1 cellular context compared by ENCODE assay signal in genomic region chr7:22647451-22648257, GRCh38.
TF ChIP-seq lines count a peak whose summit lies in the region.

No MANE protein-coding gene starts in this region.

TF ChIP-seq in K562, 482 proteins besides CTCF, POLR2A, EP300 and RAD21 (continued from another document and continues in another):
- TF ChIP-seq CHD7 (IDR thresholded peaks at IDR 0.05; ENCODE audit: low read depth, low read length) (no peak), ZBTB9 (CRISPR knock-in tag; IDR thresholded peaks at IDR 0.05) (no peak), NONO (IDR thresholded peaks at IDR 0.05; ENCODE audit: low read depth in 2 of 2, low read length in 1 of 2) (no peak), HDAC1 (IDR thresholded peaks at IDR 0.05) (peak in 1 of 2 experiments; percentile 56; a peak in 1 of 4 replicates), MYBL2 (IDR thresholded peaks at IDR 0.05; ENCODE audit: low read depth) (no peak), MYBL2 (CRISPR knock-in tag; IDR thresholded peaks at IDR 0.05; ENCODE audit: borderline replicate concordance) (no peak), RNF219 (CRISPR knock-in tag; IDR thresholded peaks at IDR 0.05) (no peak), HLTF (IDR thresholded peaks at IDR 0.05) (no peak), RHOXF2B (CRISPR knock-in tag; conservative IDR thresholded peaks at IDR 0.05) (no peak), SMAD1 (IDR thresholded peaks at IDR 0.05; ENCODE audit: low read depth, low read length, partially characterized antibody) (no peak), NEUROD1 (IDR thresholded peaks at IDR 0.05; ENCODE audit: borderline replicate concordance, low read depth, low read length, partially characterized antibody) (peak; percentile 51), RBM25 (IDR thresholded peaks at IDR 0.05; ENCODE audit: low read depth, low read length, severe bottlenecking) (no peak), ZNF639 (CRISPR knock-in tag; conservative IDR thresholded peaks at IDR 0.05 in 1 of 2, IDR thresholded peaks at IDR 0.05 in 1 of 2) (0 out of 4 replicates have a peak, but pooled peaks of 1 of the 2 experiments have one; percentile 9), RB1 (IDR thresholded peaks at IDR 0.05; ENCODE audit: low read depth) (no peak), ZNF778 (CRISPR knock-in tag; IDR thresholded peaks at IDR 0.05) (no peak), JUND (IDR thresholded peaks at IDR 0.05; ENCODE audit: borderline replicate concordance, low read depth, low read length) (peak; percentile 93), JUND (tag; IDR thresholded peaks at IDR 0.05; ENCODE audit: borderline replicate concordance, low read depth, low read length) (peak; percentile 95), ATF1 (CRISPR knock-in tag; IDR thresholded peaks at IDR 0.05) (no peak), ATF1 (tag; IDR thresholded peaks at IDR 0.05) (no peak), ZNF785 (CRISPR knock-in tag; IDR thresholded peaks at IDR 0.05) (no peak), MLX (CRISPR knock-in tag; conservative IDR thresholded peaks at IDR 0.05) (no peak), DLX4 (CRISPR knock-in tag; IDR thresholded peaks at IDR 0.05) (no peak), ZNF24 (IDR thresholded peaks at IDR 0.05) (no peak), ETS2 (tag; IDR thresholded peaks at IDR 0.05; ENCODE audit: borderline replicate concordance, poor library complexity, severe bottlenecking) (no peak), ARHGAP35 (IDR thresholded peaks at IDR 0.05; ENCODE audit: partially characterized antibody) (no peak), ZBTB40 (IDR thresholded peaks at IDR 0.05) (no peak), ZBTB40 (CRISPR knock-in tag; IDR thresholded peaks at IDR 0.05) (no peak), NFE2 (IDR thresholded peaks at IDR 0.05; ENCODE audit: low read depth) (peak; percentile 61; the same call in 1 of the 2 replicates), PTBP1 (IDR thresholded peaks at IDR 0.05; ENCODE audit: low read depth, low read length) (no peak)
